ENCODE assay signal across 19 cellular contexts in genomic region chr6:11705069-11705468, GRCh38.
DNase-seq lines count a peak whose midpoint lies in the region; ATAC-seq lines count a peak whose summit lies in the region.
"Had no signal": no experiment of that assay in that cellular context is flagged by ENCODE, and none has a peak within 500 bp of the region (broad histone marks: within the 10 kb centered on the region; RNA-seq: fewer than 3 reads in every experiment).

No MANE protein-coding gene starts in this region.

- H3K4me3 Mint-ChIP-seq in activated naive CD4-positive, alpha-beta T cell treated with anti-CD3 and anti-CD28 coated beads, Interleukin-2, amount 10 ng/mL, durations not matched to agents 7 days and 5 days = no peak overlapping the region
- no peak overlapping the region for H3K4me3 Mint-ChIP-seq in stimulated activated effector memory CD8-positive, alpha-beta T cell treated with anti-CD3 and anti-CD28 coated beads, Interleukin-12 subunit alpha, Interleukin-12 subunit beta, amount 100 ng/mL, for 72 hours
- H3K4me3 Mint-ChIP-seq: CD4-positive, alpha-beta memory T cell; IgD-negative memory B cell had no signal

- peak; percentile 70 to 93 for ATAC-seq in activated naive CD4-positive, alpha-beta T cell treated with anti-CD3 and anti-CD28 coated beads, Interleukin-2, amount 50 U/mL, for 72 hours
- peak; percentile 55 for ATAC-seq in stimulated activated effector memory CD8-positive, alpha-beta T cell treated with anti-CD3 and anti-CD28 coated beads, Interleukin-12 subunit alpha, Interleukin-12 subunit beta, amount 100 ng/mL, for 72 hours
- no peak for ATAC-seq in HG02642 (IDR thresholded peaks at IDR 0.05; ENCODE audit: poor library complexity, unreplicated experiment)
- ATAC-seq in left colon = no peak
- ATAC-seq: HCT116 had no signal

- no peaks in the 10 kb centered on the region for H3K27me3 Mint-ChIP-seq in activated naive CD4-positive, alpha-beta T cell treated with anti-CD3 and anti-CD28 coated beads, Interleukin-2, amount 10 ng/mL, durations not matched to agents 7 days and 5 days
- H3K27me3 Mint-ChIP-seq: CD4-positive, alpha-beta memory T cell had no signal

- H3K9me3 Mint-ChIP-seq in activated naive CD4-positive, alpha-beta T cell treated with anti-CD3 and anti-CD28 coated beads, Interleukin-2, amount 50 U/mL, for 72 hours = peaks cover 20 to 21% of the 10 kb centered on the region in 2 donors
- no peaks in the 10 kb centered on the region for H3K9me3 Mint-ChIP-seq in activated naive CD4-positive, alpha-beta T cell treated with anti-CD3 and anti-CD28 coated beads, Interleukin-2, amount 10 ng/mL, durations not matched to agents 7 days and 5 days
- no peaks in the 10 kb centered on the region for H3K9me3 Mint-ChIP-seq in stimulated activated effector memory CD8-positive, alpha-beta T cell treated with anti-CD3 and anti-CD28 coated beads, Interleukin-12 subunit alpha, Interleukin-12 subunit beta, amount 100 ng/mL, for 72 hours
- H3K9me3 Mint-ChIP-seq: IgD-negative memory B cell had no signal

- peaks cover 4 to 30% of the 10 kb centered on the region in 2 donors for H3K36me3 Mint-ChIP-seq in activated naive CD4-positive, alpha-beta T cell treated with anti-CD3 and anti-CD28 coated beads, Interleukin-2, amount 50 U/mL, for 72 hours
- H3K36me3 Mint-ChIP-seq in activated naive CD4-positive, alpha-beta T cell treated with anti-CD3 and anti-CD28 coated beads, Interleukin-2, amount 10 ng/mL, durations not matched to agents 7 days and 5 days = peaks cover under 1% of the 10 kb centered on the region
- no peaks in the 10 kb centered on the region for H3K36me3 Mint-ChIP-seq in stimulated activated effector memory CD8-positive, alpha-beta T cell treated with anti-CD3 and anti-CD28 coated beads, Interleukin-12 subunit alpha, Interleukin-12 subunit beta, amount 100 ng/mL, for 72 hours
- H3K36me3 Mint-ChIP-seq: CD4-positive, alpha-beta memory T cell had no signal

- CTCF ChIA-PET in activated naive CD4-positive, alpha-beta T cell treated with anti-CD3 and anti-CD28 coated beads, Interleukin-2, amount 10 ng/mL, durations not matched to agents 7 days and 5 days (lab: Charles Lee) = no interaction called here

- DNase-seq in activated CD4-positive, alpha-beta T cell treated with anti-CD3 and anti-CD28 coated beads for 48 hours = peak; percentile 66
- no peak for DNase-seq in activated CD4-positive, alpha-beta T cell treated with anti-CD3 and anti-CD28 coated beads for 4 hours
- DNase-seq in activated naive CD4-positive, alpha-beta T cell treated with anti-CD3 and anti-CD28 coated beads, Interleukin-2, amount 50 U/mL, for 72 hours (ENCODE audit: low spot score in 2 of 2) = peak in 1 of 2 donors; percentile 70
- DNase-seq in activated naive CD4-positive, alpha-beta T cell treated with anti-CD3 and anti-CD28 coated beads, Interleukin-2, amount 10 ng/mL, durations not matched to agents 7 days and 5 days = no peak
- DNase-seq in activated T-cell treated with anti-CD3 and anti-CD28 coated beads, Interleukin-2, amount 50 U/mL, for 48 hours = peak; percentile 61 to 64
- no peak for DNase-seq in stimulated activated effector memory CD8-positive, alpha-beta T cell treated with anti-CD3 and anti-CD28 coated beads, Interleukin-12 subunit alpha, Interleukin-12 subunit beta, amount 100 ng/mL, for 72 hours (ENCODE audit: low spot score in 2 of 2)
- DNase-seq in left colon = no peak
- DNase-seq: 8988T; BE2C; CD4-positive, alpha-beta memory T cell; DMS79; GDM1; GM23248; NCI-H187; NCI-H226; NCI-H524 treated with DMSO at 0.1 percent for 48 hours had no signal

- intact Hi-C loops in left colon (cut with DNase I, micrococcal nuclease) = no loop called here

- peaks cover 10% of the 10 kb centered on the region for H3K4me1 Mint-ChIP-seq in activated naive CD4-positive, alpha-beta T cell treated with anti-CD3 and anti-CD28 coated beads, Interleukin-2, amount 10 ng/mL, durations not matched to agents 7 days and 5 days
- peaks cover 9% of the 10 kb centered on the region for H3K4me1 Mint-ChIP-seq in stimulated activated effector memory CD8-positive, alpha-beta T cell treated with anti-CD3 and anti-CD28 coated beads, Interleukin-12 subunit alpha, Interleukin-12 subunit beta, amount 100 ng/mL, for 72 hours
- H3K4me1 Mint-ChIP-seq: IgD-negative memory B cell had no signal

- H3K27ac Mint-ChIP-seq in activated naive CD4-positive, alpha-beta T cell treated with anti-CD3 and anti-CD28 coated beads, Interleukin-2, amount 50 U/mL, for 72 hours = peak overlapping the region in 1 of 2 donors; percentile 79
- H3K27ac Mint-ChIP-seq in activated naive CD4-positive, alpha-beta T cell treated with anti-CD3 and anti-CD28 coated beads, Interleukin-2, amount 10 ng/mL, durations not matched to agents 7 days and 5 days = no peak overlapping the region
- no peak overlapping the region for H3K27ac Mint-ChIP-seq in stimulated activated effector memory CD8-positive, alpha-beta T cell treated with anti-CD3 and anti-CD28 coated beads, Interleukin-12 subunit alpha, Interleukin-12 subunit beta, amount 100 ng/mL, for 72 hours
- H3K27ac Mint-ChIP-seq: IgD-negative memory B cell had no signal

Comparison
In these comparisons a context has a peak if more than half of its experiments do, and no peak if none do; other contexts are left out.
1. DNase-seq: peak in activated CD4-positive, alpha-beta T cell treated with anti-CD3 and anti-CD28 coated beads for 48 hours (single experiment) and activated T-cell treated with anti-CD3 and anti-CD28 coated beads, Interleukin-2, amount 50 U/mL, for 48 hours (2 of 2); none in activated CD4-positive, alpha-beta T cell treated with anti-CD3 and anti-CD28 coated beads for 4 hours (0 of 2), activated naive CD4-positive, alpha-beta T cell treated with anti-CD3 and anti-CD28 coated beads, Interleukin-2, amount 10 ng/mL, durations not matched to agents 7 days and 5 days (single experiment), stimulated activated effector memory CD8-positive, alpha-beta T cell treated with anti-CD3 and anti-CD28 coated beads, Interleukin-12 subunit alpha, Interleukin-12 subunit beta, amount 100 ng/mL, for 72 hours (0 of 2) and left colon (0 of 2).
2. ATAC-seq: peak in activated naive CD4-positive, alpha-beta T cell treated with anti-CD3 and anti-CD28 coated beads, Interleukin-2, amount 50 U/mL, for 72 hours (2 of 2) and stimulated activated effector memory CD8-positive, alpha-beta T cell treated with anti-CD3 and anti-CD28 coated beads, Interleukin-12 subunit alpha, Interleukin-12 subunit beta, amount 100 ng/mL, for 72 hours (single experiment); none in HG02642 (single experiment) and left colon (single experiment).